Comparison of ENCODE assay signal across 18 cellular contexts in genomic region chr1:15334995-15335394, GRCh38.
DNase-seq lines count a peak whose midpoint lies in the region; ATAC-seq, FAIRE-seq and TF ChIP-seq lines count a peak whose summit lies in the region.
"Had no signal": no experiment of that assay in that cellular context is flagged by ENCODE, and none has a peak within 500 bp of the region (broad histone marks: within the 10 kb centered on the region; RNA-seq: fewer than 3 reads in every experiment).

No MANE protein-coding gene starts in this region.

- H3K23ac ChIP-seq in neuronal stem cell (ENCODE audit: low read depth, low read length, poor library complexity), result no peak overlapping the region

- no peak overlapping the region for H4K8ac ChIP-seq in neuronal stem cell (ENCODE audit: low read depth, low read length)

- TF ChIP-seq POLR2A in K562 (conservative IDR thresholded peaks at IDR 0.05), result no peak

- H4K91ac ChIP-seq in neuronal stem cell (ENCODE audit: low read depth, low read length, poor library complexity), result no peak overlapping the region

- H3K27ac ChIP-seq in K562 (ENCODE audit: extremely low read depth, low read depth, low read length) (no peak overlapping the region), neuronal stem cell (replicated peaks; ENCODE audit: low read length) (no peak overlapping the region), upper lobe of right lung (no peak overlapping the region)

- no peak overlapping the region for H2BK12ac ChIP-seq in neuronal stem cell (ENCODE audit: low read length)

- no peak overlapping the region for H2BK5ac ChIP-seq in neuronal stem cell (ENCODE audit: low read length)

- peaks cover 4% of the 10 kb centered on the region; the same call in 1 of the 2 replicates for H4K20me1 ChIP-seq in K562 (replicated peaks; ENCODE audit: control insufficient read depth, insufficient read depth, low read length)

- no peaks in the 10 kb centered on the region for H3K79me1 ChIP-seq in neuronal stem cell (ENCODE audit: low read depth, low read length)

- no peak overlapping the region for H2BK15ac ChIP-seq in neuronal stem cell (ENCODE audit: low read length)

- TF ChIP-seq EP300 in K562 (IDR thresholded peaks at IDR 0.05; ENCODE audit: low read length), result no peak

- H3K18ac ChIP-seq in neuronal stem cell (ENCODE audit: low read length), result peak overlapping the region; percentile 19

- H3K79me2 ChIP-seq in K562 (ENCODE audit: control insufficient read depth, insufficient read depth, low read length), result no peaks in the 10 kb centered on the region

- H3K4me3 ChIP-seq in K562, result no peak overlapping the region
- no peak overlapping the region for H3K4me3 ChIP-seq in neuronal stem cell (ENCODE audit: low read length in 2 of 2)
- no peak overlapping the region for H3K4me3 ChIP-seq in upper lobe of right lung
- H3K4me3 ChIP-seq: GM23338, HAP-1 had no signal

- H3K4me2 ChIP-seq in K562 (ENCODE audit: insufficient read depth, low read length), result no peak overlapping the region
- H3K4me2 ChIP-seq in neuronal stem cell (ENCODE audit: insufficient read depth, low read length, poor library complexity, severe bottlenecking), result no peak overlapping the region
- H3K4me2 ChIP-seq: GM23338 had no signal

- no peak for TF ChIP-seq CTCF in K562 (IDR thresholded peaks at IDR 0.05 in 2 of 3, conservative IDR thresholded peaks at IDR 0.05 in 1 of 3; ENCODE audit: insufficient read depth in 2 of 3, low read depth in 1 of 3, low read length in 3 of 3)
- TF ChIP-seq CTCF in upper lobe of right lung (IDR thresholded peaks at IDR 0.05), result no peak

- H3K36me3 ChIP-seq in K562 (ENCODE audit: control insufficient read depth, insufficient read depth, low read length) (no peaks in the 10 kb centered on the region), neuronal stem cell (replicated peaks in 1 of 2; ENCODE audit: control insufficient read depth in 2 of 2, insufficient read depth in 2 of 2, low read length in 2 of 2) (no peaks in the 10 kb centered on the region), upper lobe of right lung (no peaks in the 10 kb centered on the region)
- H3K36me3 ChIP-seq: HAP-1 had no signal

- H3K9ac ChIP-seq in K562 (ENCODE audit: insufficient read depth in 1 of 2, low read depth in 2 of 2, low read length in 2 of 2), result no peak overlapping the region
- no peak overlapping the region for H3K9ac ChIP-seq in neuronal stem cell (ENCODE audit: low read depth, low read length, poor library complexity)

- no peak for TF ChIP-seq RAD21 in K562 (CRISPR knock-in tag; conservative IDR thresholded peaks at IDR 0.05 in 1 of 2, IDR thresholded peaks at IDR 0.05 in 1 of 2)

- no TSS peak for BruUV-seq in K562 (replicated peaks; lab: Mats Ljungman, UMichigan)

- H3K27me3 ChIP-seq in K562 (ENCODE audit: control insufficient read depth in 2 of 2, insufficient read depth in 2 of 2, low read length in 2 of 2) (peaks cover 7 to 45% of the 10 kb centered on the region in 2 experiments), neuronal stem cell (ENCODE audit: control insufficient read depth in 3 of 3, insufficient read depth in 3 of 3, low read depth in 1 of 3, low read length in 3 of 3) (peaks cover 0 to 7% (median 0%) of the 10 kb centered on the region in 3 experiments), upper lobe of right lung (no peaks in the 10 kb centered on the region)

- no peak overlapping the region for H2BK120ac ChIP-seq in neuronal stem cell (ENCODE audit: low read depth, low read length)

- POLR2A ChIA-PET in K562 (lab: Yijun Ruan, JAX), result interaction anchor here (1.4 kb wide), 1 partner anchor 12 kb away, joined by 4 read pairs; no protein-coding TSS in a partner anchor

- no peak overlapping the region for H3K4ac ChIP-seq in neuronal stem cell (ENCODE audit: low read length)

- H3K4me1 ChIP-seq in K562 (replicated peaks in 1 of 2; ENCODE audit: control insufficient read depth in 2 of 2, insufficient read depth in 2 of 2, low read length in 2 of 2), result peaks cover 0 to 7% of the 10 kb centered on the region in 2 experiments; a peak in 2 of 5 replicates
- H3K4me1 ChIP-seq in neuronal stem cell (ENCODE audit: control insufficient read depth in 2 of 2, insufficient read depth in 1 of 2, low read depth in 1 of 2, low read length in 2 of 2), result peaks cover 0 to 3% of the 10 kb centered on the region in 2 donors
- H3K4me1 ChIP-seq in upper lobe of right lung, result peaks cover 20% of the 10 kb centered on the region
- H3K4me1 ChIP-seq: HAP-1 had no signal

- H2AK5ac ChIP-seq in neuronal stem cell (ENCODE audit: low read depth, low read length), result no peak overlapping the region

- no peak for FAIRE-seq in K562 (lab: Jason Lieb, UNC)
- FAIRE-seq: G401.6, GM12892, GM19239 had no signal

- intact Hi-C loops in K562 (cut with micrococcal nuclease) (no loop called here), upper lobe of right lung (cut with DNase I) (no loop called here)

- in situ Hi-C loops in K562 (cut with MboI), result no loop called here

- WGBS in K562 (ENCODE audit: insufficient coverage, low coverage, missing lambda C conversion rate), result 7% methylated on average over 10 of the region's 10 CpGs
- WGBS in neuronal stem cell (ENCODE audit: extremely low coverage in 2 of 2, insufficient read length in 2 of 2, insufficient replicate concordance in 1 of 2), 2 donors, result no CpG with 5 or more reads among the region's 10 CpGs

- no peak for ATAC-seq in K562
- no peak for ATAC-seq in upper lobe of right lung
- ATAC-seq in GM18517 (IDR thresholded peaks at IDR 0.05; ENCODE audit: unreplicated experiment), result no peak
- ATAC-seq: GM23338 had no signal

- DNase-seq in K562 (ENCODE audit: extremely low read depth in 1 of 4, low spot score in 3 of 4), result no peak
- no peak for DNase-seq in neuronal stem cell (ENCODE audit: low spot score)
- DNase-seq in upper lobe of right lung, result peak; percentile 19
- no peak for DNase-seq in NAMALWA (ENCODE audit: low spot score)
- no peak for DNase-seq in DMS53 treated with DMSO at 0.1 percent for 48 hours (lab: John Stamatoyannopoulos, UW; ENCODE audit: unreplicated experiment)
- DNase-seq: C1 segment of cervical spinal cord; Calu3; CD4-positive, alpha-beta memory T cell; COR-L47; DMS53; DND-41; HFFc6 had no signal

- CTCF ChIA-PET in K562 (lab: Yijun Ruan, JAX; ENCODE audit: low intra/inter-chr PET ratio), result no interaction called here

- H3K9me3 ChIP-seq in K562 (replicated peaks; ENCODE audit: control insufficient read depth, insufficient read depth, low read depth, low read length) (no peaks in the 10 kb centered on the region), neuronal stem cell (replicated peaks in 1 of 2; ENCODE audit: control insufficient read depth in 2 of 2, insufficient read depth in 1 of 2, low read depth in 1 of 2, low read length in 2 of 2) (peaks cover 1 to 8% of the 10 kb centered on the region in 2 donors), upper lobe of right lung (no peaks in the 10 kb centered on the region)

- no peaks in the 10 kb centered on the region for H3K9me1 ChIP-seq in K562 (ENCODE audit: control insufficient read depth, insufficient read depth, low read length)

- H2AFZ ChIP-seq in K562 (ENCODE audit: low read depth, low read length) (no peak overlapping the region), neuronal stem cell (ENCODE audit: low read length) (no peak overlapping the region)
- H2AFZ ChIP-seq: GM23338 had no signal

- H3K14ac ChIP-seq in neuronal stem cell (ENCODE audit: low read length), result no peak overlapping the region

TF ChIP-seq in K562, 482 proteins besides CTCF, POLR2A, EP300 and RAD21 (continues in another document):
- TF ChIP-seq RNF2 (IDR thresholded peaks at IDR 0.05) (no peak), USF1 (CRISPR knock-in tag; IDR thresholded peaks at IDR 0.05) (peak; percentile 40; the same call in 1 of the 2 replicates), TCF7 (IDR thresholded peaks at IDR 0.05; ENCODE audit: borderline replicate concordance) (no peak), HNRNPK (IDR thresholded peaks at IDR 0.05; ENCODE audit: low read depth, low read length, poor library complexity, severe bottlenecking) (no peak), ZBTB33 (CRISPR knock-in tag; IDR thresholded peaks at IDR 0.05) (no peak), NR2C2 (CRISPR knock-in tag; IDR thresholded peaks at IDR 0.05) (no peak), NR2C2 (tag; IDR thresholded peaks at IDR 0.05) (no peak)
